Comparison of ENCODE assay signal across 1 cellular context in the genomic region with DNA sequence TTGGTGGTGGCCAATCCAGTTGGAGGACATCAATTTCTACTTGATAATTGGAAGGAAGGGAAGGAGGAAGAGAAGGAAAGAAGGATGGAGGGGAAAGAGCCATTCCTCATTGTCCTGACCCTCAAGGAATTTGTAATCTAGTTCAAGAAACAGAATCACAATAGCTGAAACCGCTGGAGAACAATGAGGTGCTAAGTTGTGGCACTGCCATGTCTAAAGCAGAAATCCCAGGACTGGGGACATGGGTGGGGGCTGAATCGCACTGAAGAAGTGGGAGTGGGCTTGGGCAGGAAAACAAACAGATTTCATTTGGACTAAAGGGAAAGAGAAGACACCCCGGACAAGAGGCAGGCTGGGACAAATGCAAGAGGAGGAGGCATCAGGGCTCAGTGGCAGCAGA.
TF ChIP-seq lines count a peak whose summit lies in the region.

No MANE protein-coding gene starts in this region.

TF ChIP-seq in HepG2, 621 proteins besides CTCF, POLR2A, EP300 and RAD21:
- TF ChIP-seq ZXDC (CRISPR knock-in tag; IDR thresholded peaks at IDR 0.05) (no peak), ZNF350 (CRISPR knock-in tag; IDR thresholded peaks at IDR 0.05; ENCODE audit: borderline replicate concordance, low read depth) (no peak), ARID2 (CRISPR knock-in tag; IDR thresholded peaks at IDR 0.05; ENCODE audit: borderline replicate concordance) (no peak), BRCA1 (CRISPR knock-in tag; IDR thresholded peaks at IDR 0.05) (no peak), FLYWCH1 (CRISPR knock-in tag; IDR thresholded peaks at IDR 0.05) (no peak), PBX3 (CRISPR knock-in tag; IDR thresholded peaks at IDR 0.05; ENCODE audit: borderline replicate concordance) (no peak), SMYD3 (CRISPR knock-in tag; IDR thresholded peaks at IDR 0.05) (no peak), ZFYVE20 (CRISPR knock-in tag; IDR thresholded peaks at IDR 0.05; ENCODE audit: borderline replicate concordance, low read depth) (no peak), HMGXB3 (CRISPR knock-in tag; IDR thresholded peaks at IDR 0.05; ENCODE audit: borderline replicate concordance) (no peak), BATF2 (CRISPR knock-in tag; IDR thresholded peaks at IDR 0.05) (no peak), ZNF773 (CRISPR knock-in tag; IDR thresholded peaks at IDR 0.05; ENCODE audit: borderline replicate concordance) (no peak), KLF11 (CRISPR knock-in tag; IDR thresholded peaks at IDR 0.05) (no peak), ZNF646 (CRISPR knock-in tag; IDR thresholded peaks at IDR 0.05) (no peak), TMF1 (CRISPR knock-in tag; IDR thresholded peaks at IDR 0.05; ENCODE audit: low read depth) (no peak), SPEN (CRISPR knock-in tag; IDR thresholded peaks at IDR 0.05; ENCODE audit: low read depth) (no peak)
